ENCODE assay signal across 1 cellular context in genomic region chr3:14429689-14430452, GRCh38.
TF ChIP-seq lines count a peak whose summit lies in the region.

No MANE protein-coding gene starts in this region.

TF ChIP-seq in GM12878, 131 proteins besides CTCF, POLR2A, EP300 and RAD21:
- no peak for TF ChIP-seq ATF3 (IDR thresholded peaks at IDR 0.05; ENCODE audit: borderline replicate concordance, extremely low read depth, low read depth, low read length)
- no peak for TF ChIP-seq STAT3 (IDR thresholded peaks at IDR 0.05; ENCODE audit: low read depth, low read length)
- no peak for TF ChIP-seq NRF1 (conservative IDR thresholded peaks at IDR 0.05; ENCODE audit: low read depth, low read length)
- no peak for TF ChIP-seq TCF3 (IDR thresholded peaks at IDR 0.05; ENCODE audit: borderline replicate concordance, insufficient read depth, low read depth, low read length)
- no peak for TF ChIP-seq MTA3 (IDR thresholded peaks at IDR 0.05; ENCODE audit: borderline replicate concordance, low read length)
- no peak for TF ChIP-seq FOS (IDR thresholded peaks at IDR 0.05; ENCODE audit: borderline replicate concordance, extremely low read depth, insufficient read length)
- no peak for TF ChIP-seq IKZF1 (conservative IDR thresholded peaks at IDR 0.05)
- TF ChIP-seq SREBF1 (IDR thresholded peaks at IDR 0.05; ENCODE audit: low read length), result no peak
- no peak for TF ChIP-seq RBBP5 (conservative IDR thresholded peaks at IDR 0.05)
- TF ChIP-seq ZNF207 (IDR thresholded peaks at IDR 0.05; ENCODE audit: borderline replicate concordance), result no peak
- no peak for TF ChIP-seq MTA2 (IDR thresholded peaks at IDR 0.05; ENCODE audit: low read depth)
- TF ChIP-seq ETV6 (conservative IDR thresholded peaks at IDR 0.05 in 1 of 2, IDR thresholded peaks at IDR 0.05 in 1 of 2; ENCODE audit: borderline replicate concordance in 1 of 2, low read depth in 1 of 2), result no peak
